In genomic region chr3:117035785-117036184, GRCh38 we compare ENCODE assay signal across 11 cellular contexts.
DNase-seq lines count a peak whose midpoint lies in the region; ATAC-seq and TF ChIP-seq lines count a peak whose summit lies in the region.
"Had no signal": no experiment of that assay in that cellular context is flagged by ENCODE, and none has a peak within 500 bp of the region (broad histone marks: within the 10 kb centered on the region; RNA-seq: fewer than 3 reads in every experiment).

No MANE protein-coding gene starts in this region.

- peak overlapping the region in 1 of 5 donors; percentile 1 for H3K9ac ChIP-seq in subcutaneous abdominal adipose tissue (ENCODE audit: low read length in 5 of 5)

- H3K27ac ChIP-seq in HL-60 (replicated peaks) (peak overlapping the region; percentile 33), lower lobe of right lung (peak overlapping the region; percentile 70), subcutaneous abdominal adipose tissue (ENCODE audit: low read depth, low read length) (peak overlapping the region; percentile 82)

- ATAC-seq in lower lobe of right lung = peak; percentile 63 to 85

- no peak for TF ChIP-seq CTCF in HL-60 (IDR thresholded peaks at IDR 0.05; ENCODE audit: insufficient read depth, low read length)
- no peak for TF ChIP-seq CTCF in cardiac fibroblast (IDR thresholded peaks at IDR 0.05; ENCODE audit: low read depth, low read length)
- TF ChIP-seq CTCF in lower lobe of right lung (IDR thresholded peaks at IDR 0.05) = no peak
- TF ChIP-seq CTCF in GM20000 (IDR thresholded peaks at IDR 0.05; ENCODE audit: extremely low read depth, missing control alignments) = no peak

- no peak for DNase-seq in HL-60 (ENCODE audit: low read depth in 1 of 2, low spot score in 1 of 2)
- peak; percentile 10 to 26 for DNase-seq in cardiac fibroblast (ENCODE audit: low read depth in 2 of 2)
- no peak for DNase-seq in lower lobe of right lung
- no peak for DNase-seq in GM20000 (ENCODE audit: low spot score)
- no peak for DNase-seq in NCI-H748 (lab: John Stamatoyannopoulos, UW; ENCODE audit: unreplicated experiment)
- no peak for DNase-seq in NCI-H510A (lab: John Stamatoyannopoulos, UW)
- DNase-seq in glomerular visceral epithelial cell (ENCODE audit: extremely low spot score) = no peak
- DNase-seq: activated CD4-positive, CD25-positive, alpha-beta regulatory T cell; activated effector memory CD4-positive, alpha-beta T cell treated with Interleukin-2 at 50 U/mL for 16 hours; DMS153 had no signal

- H3K9me3 ChIP-seq in lower lobe of right lung (no peaks in the 10 kb centered on the region), subcutaneous abdominal adipose tissue (ENCODE audit: control insufficient read depth in 5 of 5, low read length in 5 of 5) (no peaks in the 10 kb centered on the region)

- H3K4me1 ChIP-seq in lower lobe of right lung (peaks cover 11% of the 10 kb centered on the region), subcutaneous abdominal adipose tissue (ENCODE audit: control insufficient read depth in 5 of 5, insufficient read depth in 5 of 5, low read length in 5 of 5) (peaks cover 2 to 21% (median 19%) of the 10 kb centered on the region in 5 donors)

- H3K27me3 ChIP-seq in HL-60 (ENCODE audit: insufficient read depth, poor library complexity, severe bottlenecking) (no peaks in the 10 kb centered on the region), lower lobe of right lung (ENCODE audit: low read depth) (no peaks in the 10 kb centered on the region), subcutaneous abdominal adipose tissue (ENCODE audit: control insufficient read depth in 5 of 5, insufficient read depth in 4 of 5, low read length in 5 of 5) (no peaks in the 10 kb centered on the region)

- no peak overlapping the region for H3K4me3 ChIP-seq in HL-60 (replicated peaks; ENCODE audit: insufficient read depth, low read length)
- no peak overlapping the region for H3K4me3 ChIP-seq in cardiac fibroblast (replicated peaks in 1 of 2; ENCODE audit: low read depth in 2 of 2, low read length in 2 of 2)
- no peak overlapping the region for H3K4me3 ChIP-seq in lower lobe of right lung
- H3K4me3 ChIP-seq in subcutaneous abdominal adipose tissue (ENCODE audit: low read depth in 1 of 5, low read length in 5 of 5) = no peak overlapping the region

- no peaks in the 10 kb centered on the region for H3K36me3 ChIP-seq in lower lobe of right lung
- no peaks in the 10 kb centered on the region for H3K36me3 ChIP-seq in subcutaneous abdominal adipose tissue (ENCODE audit: control insufficient read depth in 5 of 5, insufficient read depth in 5 of 5, low read length in 5 of 5)

- intact Hi-C loops in lower lobe of right lung (cut with DNase I) = no loop called here

Comparison
In these comparisons a context has a peak if more than half of its experiments do, and no peak if none do; other contexts are left out.
1. DNase-seq: peak in cardiac fibroblast (2 of 2); none in HL-60 (0 of 2), lower lobe of right lung (single experiment), GM20000 (single experiment), NCI-H748 (single experiment), NCI-H510A (single experiment) and glomerular visceral epithelial cell (single experiment).
2. Peak in every context shown above with its lines, with median percentiles within 50 percentile points of each other: H3K27ac ChIP-seq.